In genomic region chr3:128875556-128876120, GRCh38 we compare ENCODE assay signal across 8 cellular contexts. TPM values are rescaled to one million over a fixed set of nuclear protein-coding genes. Genes with fewer than 3 reads are reported as not detected.
DNase-seq lines count a peak whose midpoint lies in the region; ATAC-seq and TF ChIP-seq lines count a peak whose summit lies in the region.

No MANE protein-coding gene starts in this region.

- ATAC-seq in heart left ventricle (peak in 1 of 4 donors; percentile 15), GM18505 (IDR thresholded peaks at IDR 0.05; ENCODE audit: unreplicated experiment) (no peak)
- ATAC-seq in activated T-cell treated with anti-CD3 and anti-CD28 coated beads, Interleukin-2, amount 50 U/mL, for 72 hours (replicated peaks in 1 of 2), result peak; percentile 54 to 59

- peaks cover 21% of the 10 kb centered on the region for H3K79me2 ChIP-seq in OCI-LY1 (ENCODE audit: insufficient read depth, low read length)

- DNase-seq in heart left ventricle (peak in 4 of 5 donors; percentile 27 to 46 (median 38)), right atrium auricular region (ENCODE audit: low spot score) (no peak), left ventricle myocardium inferior (peak; percentile 28), DMS79 treated with DMSO at 0.1 percent for 48 hours (lab: John Stamatoyannopoulos, UW) (no peak)
- peak; percentile 73 to 78 for DNase-seq in activated T-cell treated with anti-CD3 and anti-CD28 coated beads, Interleukin-2, amount 50 U/mL, for 72 hours
- DNase-seq in stimulated activated CD4-positive, alpha-beta T cell treated with anti-CD3 and anti-CD28 coated beads, Interleukin-2, amount 100 ng/mL, for 4 hours (ENCODE audit: low read depth), result peak; percentile 64

- TF ChIP-seq CTCF in heart left ventricle (IDR thresholded peaks at IDR 0.05) (peak; percentile 6 to 54 (median 41)), right atrium auricular region (IDR thresholded peaks at IDR 0.05) (peak in 1 of 2 donors; percentile 56), OCI-LY1 (IDR thresholded peaks at IDR 0.05; ENCODE audit: low read length) (peak; percentile 88), left ventricle myocardium inferior (IDR thresholded peaks at IDR 0.05; ENCODE audit: borderline replicate concordance) (peak; percentile 63)

- peaks cover 2 to 3% of the 10 kb centered on the region in 2 donors for H3K36me3 Mint-ChIP-seq in activated T-cell treated with anti-CD3 and anti-CD28 coated beads, Interleukin-2, amount 50 U/mL, for 72 hours (ENCODE audit: insufficient read depth in 2 of 2)

- H3K9ac ChIP-seq in OCI-LY1 (ENCODE audit: low read length), result peak overlapping the region; percentile 18; the same call in 1 of the 2 replicates

- TF ChIP-seq POLR2A in heart left ventricle (IDR thresholded peaks at IDR 0.05), result no peak
- no peak for TF ChIP-seq POLR2A in GM18505 (IDR thresholded peaks at IDR 0.05; ENCODE audit: borderline replicate concordance, extremely low read depth, insufficient read depth, insufficient read length)

- H3K4me3 ChIP-seq in heart left ventricle, result no peak overlapping the region
- H3K4me3 ChIP-seq in right atrium auricular region, result no peak overlapping the region
- H3K4me3 ChIP-seq in OCI-LY1 (ENCODE audit: low read depth, low read length, poor library complexity, severe bottlenecking), result no peak overlapping the region
- no peak overlapping the region for H3K4me3 ChIP-seq in left ventricle myocardium inferior

- 43 to 55% (median 44%) methylated on average over 9 to 12 of the region's 12 CpGs for WGBS in heart left ventricle, 4 donors

- H3K27me3 ChIP-seq in heart left ventricle, result no peaks in the 10 kb centered on the region
- no peaks in the 10 kb centered on the region for H3K27me3 ChIP-seq in right atrium auricular region
- no peaks in the 10 kb centered on the region for H3K27me3 ChIP-seq in OCI-LY1 (ENCODE audit: insufficient read depth, low read length)
- no peaks in the 10 kb centered on the region for H3K27me3 ChIP-seq in left ventricle myocardium inferior (ENCODE audit: low read depth)

- H3F3A ChIP-seq in OCI-LY1 (ENCODE audit: insufficient read depth, low read length), result no peaks in the 10 kb centered on the region

- no peaks in the 10 kb centered on the region for H3K9me3 Mint-ChIP-seq in activated T-cell treated with anti-CD3 and anti-CD28 coated beads, Interleukin-2, amount 50 U/mL, for 72 hours

- peaks cover 43% of the 10 kb centered on the region for H3K4me1 Mint-ChIP-seq in activated T-cell treated with anti-CD3 and anti-CD28 coated beads, Interleukin-2, amount 50 U/mL, for 72 hours (ENCODE audit: low read depth)

- no peak overlapping the region for H3K4me2 ChIP-seq in OCI-LY1 (ENCODE audit: low read length)

- no peak overlapping the region for H3K27ac Mint-ChIP-seq in activated T-cell treated with anti-CD3 and anti-CD28 coated beads, Interleukin-2, amount 50 U/mL, for 72 hours

- H3K9me2 ChIP-seq in OCI-LY1 (ENCODE audit: low read depth, low read length), result no peaks in the 10 kb centered on the region

- H4K20me1 ChIP-seq in OCI-LY1 (ENCODE audit: insufficient read depth, low read length), result no peaks in the 10 kb centered on the region

- intact Hi-C loops in heart left ventricle (cut with DNase I) (no loop called here), left ventricle myocardium inferior (cut with micrococcal nuclease) (no loop called here)

- peaks cover 0 to 38% (median 21%) of the 10 kb centered on the region in 12 donors for H3K4me1 ChIP-seq in heart left ventricle
- H3K4me1 ChIP-seq in right atrium auricular region, result peaks cover 0 to 30% of the 10 kb centered on the region in 2 donors
- peaks cover 25% of the 10 kb centered on the region for H3K4me1 ChIP-seq in OCI-LY1 (ENCODE audit: insufficient read depth, low read length, severe bottlenecking)
- peaks cover 44% of the 10 kb centered on the region for H3K4me1 ChIP-seq in left ventricle myocardium inferior

- H3K9me3 ChIP-seq in heart left ventricle, result no peaks in the 10 kb centered on the region
- no peaks in the 10 kb centered on the region for H3K9me3 ChIP-seq in right atrium auricular region
- H3K9me3 ChIP-seq in OCI-LY1 (ENCODE audit: low read length), result no peaks in the 10 kb centered on the region
- no peaks in the 10 kb centered on the region for H3K9me3 ChIP-seq in left ventricle myocardium inferior (replicated peaks)

- H3K36me3 ChIP-seq in heart left ventricle (no peaks in the 10 kb centered on the region), right atrium auricular region (no peaks in the 10 kb centered on the region), OCI-LY1 (ENCODE audit: insufficient read depth, low read length) (peaks cover 8% of the 10 kb centered on the region; the same call in 1 of the 2 replicates), left ventricle myocardium inferior (no peaks in the 10 kb centered on the region)

- H3K4me3 Mint-ChIP-seq in activated T-cell treated with anti-CD3 and anti-CD28 coated beads, Interleukin-2, amount 50 U/mL, for 72 hours, result peak overlapping the region in 1 of 2 donors; percentile 36

- H3K27ac ChIP-seq in heart left ventricle (no peak overlapping the region), right atrium auricular region (peak overlapping the region in 1 of 2 donors; percentile 59), OCI-LY1 (ENCODE audit: low read depth, low read length, poor library complexity, severe bottlenecking) (no peak overlapping the region), left ventricle myocardium inferior (replicated peaks) (peak overlapping the region; percentile 39)

- H2AFZ ChIP-seq in OCI-LY1 (ENCODE audit: low read length), result no peak overlapping the region

- H3K27me3 Mint-ChIP-seq in activated T-cell treated with anti-CD3 and anti-CD28 coated beads, Interleukin-2, amount 50 U/mL, for 72 hours (ENCODE audit: low read depth), result peaks cover 7% of the 10 kb centered on the region

RNA-seq across cellular contexts. Expression of gene ACAD9, which starts 3.8 kb away (rescaled TPM):
- total RNA-seq in heart left ventricle (10 to 100 TPM; 29.9 to 44.9 (median 36.7) TPM), right atrium auricular region (10 to 100 TPM; 27.6 to 34.3 TPM), left ventricle myocardium inferior (35.9 TPM)
- 10 to 100 TPM; 24.6 to 25.8 TPM for polyA plus RNA-seq in heart left ventricle
- 10 to 100 TPM; 21.9 to 30.0 TPM for total RNA-seq in activated T-cell treated with anti-CD3 and anti-CD28 coated beads, Interleukin-2, amount 50 U/mL, for 72 hours

Comparison
In these comparisons a context has a peak if more than half of its experiments do, and no peak if none do; other contexts are left out.
1. DNase-seq: peak in heart left ventricle (4 of 5), activated T-cell treated with anti-CD3 and anti-CD28 coated beads, Interleukin-2, amount 50 U/mL, for 72 hours (2 of 2), left ventricle myocardium inferior (single experiment) and stimulated activated CD4-positive, alpha-beta T cell treated with anti-CD3 and anti-CD28 coated beads, Interleukin-2, amount 100 ng/mL, for 4 hours (single experiment); none in right atrium auricular region (single experiment) and DMS79 treated with DMSO at 0.1 percent for 48 hours (single experiment).